Comparison of ENCODE assay signal across 1 cellular context in the genomic region with DNA sequence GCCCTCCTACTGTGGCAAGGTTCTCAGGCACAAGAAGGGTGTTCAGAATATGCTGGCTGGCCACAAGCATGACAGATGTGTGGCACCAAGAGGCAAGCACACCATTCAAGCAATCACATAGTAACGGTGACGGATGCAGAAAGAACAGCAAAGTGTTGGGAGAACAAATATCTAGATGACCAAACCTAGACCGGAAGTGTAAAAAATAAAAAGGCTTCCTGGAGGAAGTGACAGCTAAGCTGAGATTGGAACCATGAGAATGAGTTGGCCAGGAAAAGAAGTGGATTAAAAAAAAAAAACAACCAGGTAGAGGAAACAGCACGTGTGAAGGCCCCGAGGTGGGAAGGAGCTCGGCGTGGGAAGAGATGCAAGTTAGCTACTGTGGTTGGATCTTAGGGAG.
TF ChIP-seq lines count a peak whose summit lies in the region.

No MANE protein-coding gene starts in this region.

TF ChIP-seq in GM23338, 12 proteins besides CTCF, POLR2A, EP300 and RAD21 (continued from another document):
- TF ChIP-seq, protein P1, sequence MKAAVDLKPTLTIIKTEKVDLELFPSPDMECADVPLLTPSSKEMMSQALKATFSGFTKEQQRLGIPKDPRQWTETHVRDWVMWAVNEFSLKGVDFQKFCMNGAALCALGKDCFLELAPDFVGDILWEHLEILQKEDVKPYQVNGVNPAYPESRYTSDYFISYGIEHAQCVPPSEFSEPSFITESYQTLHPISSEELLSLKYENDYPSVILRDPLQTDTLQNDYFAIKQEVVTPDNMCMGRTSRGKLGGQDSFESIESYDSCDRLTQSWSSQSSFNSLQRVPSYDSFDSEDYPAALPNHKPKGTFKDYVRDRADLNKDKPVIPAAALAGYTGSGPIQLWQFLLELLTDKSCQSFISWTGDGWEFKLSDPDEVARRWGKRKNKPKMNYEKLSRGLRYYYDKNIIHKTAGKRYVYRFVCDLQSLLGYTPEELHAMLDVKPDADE (IDR thresholded peaks at IDR 0.05) = no peak
